Comparison of ENCODE assay signal across 11 cellular contexts in genomic region chr14:61512508-61512907, GRCh38.
A peak's percentile ranks its signal among the peaks of the same experiment; 100 is the strongest.
DNase-seq lines count a peak whose midpoint lies in the region; ATAC-seq and TF ChIP-seq lines count a peak whose summit lies in the region.
"Had no signal": no experiment of that assay in that cellular context is flagged by ENCODE, and none has a peak within 500 bp of the region (broad histone marks: within the 10 kb centered on the region; RNA-seq: fewer than 3 reads in every experiment).

No MANE protein-coding gene starts in this region.

- H3K9me3 ChIP-seq in esophagus (ENCODE audit: control insufficient read depth in 2 of 2, insufficient read depth in 1 of 2, low read depth in 1 of 2, low read length in 1 of 2) = no peaks in the 10 kb centered on the region
- no peaks in the 10 kb centered on the region for H3K9me3 ChIP-seq in prostate gland

- in situ Hi-C loops in GM13976 (cut with MboI; ENCODE audit: low sequenced_read_pairs, unreplicated experiment) = no loop called here

- no peak for ATAC-seq in left colon

- no peak overlapping the region for H3K4me3 ChIP-seq in esophagus (ENCODE audit: low read depth in 1 of 2, low read length in 2 of 2)
- no peak overlapping the region for H3K4me3 ChIP-seq in prostate gland

- POLR2A ChIA-PET in RWPE1 (lab: Yijun Ruan, JAX; ENCODE audit: low non-redundant PET) = interaction anchor here (0.6 kb wide), 1 partner anchor 124 kb away, joined by 6 read pairs; no protein-coding TSS in a partner anchor

- intact Hi-C loops in prostate gland (cut with DNase I) = no loop called here
- intact Hi-C loops in left colon (cut with DNase I, micrococcal nuclease) = no loop called here

- CTCF ChIA-PET in RWPE1 (lab: Yijun Ruan, JAX) = interaction anchor here (0.6 kb wide), 1 partner anchor 9 kb away, joined by 3 read pairs; no protein-coding TSS in a partner anchor

- H3K36me3 ChIP-seq in esophagus (ENCODE audit: control insufficient read depth in 2 of 2, insufficient read depth in 2 of 2, low read length in 1 of 2) = no peaks in the 10 kb centered on the region
- no peaks in the 10 kb centered on the region for H3K36me3 ChIP-seq in prostate gland

- peaks cover 8 to 24% of the 10 kb centered on the region in 2 donors for H3K4me1 ChIP-seq in esophagus (ENCODE audit: control insufficient read depth in 2 of 2, insufficient read depth in 2 of 2, low read length in 1 of 2)
- H3K4me1 ChIP-seq in prostate gland (replicated peaks) = peaks cover 22% of the 10 kb centered on the region

- DNase-seq in EL (peak; percentile 41), RWPE1 (ENCODE audit: low spot score) (no peak), prostate gland (ENCODE audit: low spot score) (no peak), GM13976 (ENCODE audit: low spot score) (no peak), SKM-1 (lab: John Stamatoyannopoulos, UW; ENCODE audit: unreplicated experiment) (no peak), left colon (no peak)
- DNase-seq in stimulated activated CD4-positive, alpha-beta T cell treated with anti-CD3 and anti-CD28 coated beads, Interleukin-1b, Interleukin-23, amount 100 ng/mL, for 48 hours = no peak
- DNase-seq: central memory CD4-positive, alpha-beta T cell; head of caudate nucleus; mesendoderm had no signal

- TF ChIP-seq CTCF in RWPE1 (conservative IDR thresholded peaks at IDR 0.05; ENCODE audit: low read depth) = no peak
- TF ChIP-seq CTCF in prostate gland (IDR thresholded peaks at IDR 0.05) = no peak
- TF ChIP-seq CTCF in GM13976 (IDR thresholded peaks at IDR 0.05; ENCODE audit: borderline replicate concordance, control extremely low read depth, extremely low read depth, insufficient read depth, missing control alignments) = no peak

- H3K27ac ChIP-seq in RWPE1 (peak overlapping the region; percentile 52), esophagus (ENCODE audit: low read depth in 2 of 2, low read length in 1 of 2) (peak overlapping the region; percentile 47 to 55), prostate gland (peak overlapping the region; percentile 63 to 81)

- H3K27me3 ChIP-seq in esophagus (ENCODE audit: control insufficient read depth in 1 of 2, insufficient read depth in 2 of 2, low read length in 2 of 2) (no peaks in the 10 kb centered on the region), prostate gland (replicated peaks; ENCODE audit: insufficient read depth) (no peaks in the 10 kb centered on the region)

- TF ChIP-seq POLR2A in prostate gland (IDR thresholded peaks at IDR 0.05) = no peak
